8 cellular contexts compared by ENCODE assay signal in genomic region chrX:136268051-136269048, GRCh38. TPM values are rescaled to one million over a fixed set of nuclear protein-coding genes. Genes with fewer than 3 reads are reported as not detected.
DNase-seq lines count a peak whose midpoint lies in the region; ATAC-seq and TF ChIP-seq lines count a peak whose summit lies in the region.

No MANE protein-coding gene starts in this region.

- WGBS in upper lobe of left lung, 2 donors = 4 to 47% methylated on average over 2 to 5 of the region's 5 CpGs

- H3K36me3 Mint-ChIP-seq in activated CD4-positive, alpha-beta T cell treated with anti-CD3 and anti-CD28 coated beads for 36 hours (ENCODE audit: low read depth) = no peaks in the 10 kb centered on the region
- H3K36me3 Mint-ChIP-seq in naive thymus-derived CD4-positive, alpha-beta T cell = no peaks in the 10 kb centered on the region

- H3K9me3 ChIP-seq in naive thymus-derived CD4-positive, alpha-beta T cell (ENCODE audit: control insufficient read depth in 2 of 3, low read length in 3 of 3) = no peaks in the 10 kb centered on the region
- H3K9me3 ChIP-seq in upper lobe of left lung = no peaks in the 10 kb centered on the region

- ATAC-seq in GM21786 (IDR thresholded peaks at IDR 0.05; ENCODE audit: unreplicated experiment) (peak; percentile 73), upper lobe of left lung (ENCODE audit: low FRiP score in 2 of 2) (no peak)
- ATAC-seq in activated CD4-positive, alpha-beta T cell treated with anti-CD3 and anti-CD28 coated beads for 36 hours = peak; percentile 68
- ATAC-seq in naive thymus-derived CD4-positive, alpha-beta T cell = peak; percentile 54

- H3K4me1 ChIP-seq in naive thymus-derived CD4-positive, alpha-beta T cell (ENCODE audit: control insufficient read depth in 2 of 2, insufficient read depth in 2 of 2, low read length in 2 of 2) = no peaks in the 10 kb centered on the region
- no peaks in the 10 kb centered on the region for H3K4me1 ChIP-seq in upper lobe of left lung

- no peak overlapping the region for H3K27ac Mint-ChIP-seq in activated CD4-positive, alpha-beta T cell treated with anti-CD3 and anti-CD28 coated beads for 36 hours
- no peak overlapping the region for H3K27ac Mint-ChIP-seq in naive thymus-derived CD4-positive, alpha-beta T cell

- H3K9me3 Mint-ChIP-seq in activated CD4-positive, alpha-beta T cell treated with anti-CD3 and anti-CD28 coated beads for 36 hours (ENCODE audit: low read depth) = no peaks in the 10 kb centered on the region
- H3K9me3 Mint-ChIP-seq in naive thymus-derived CD4-positive, alpha-beta T cell = peaks cover 0 to 3% (median 0%) of the 10 kb centered on the region in 11 donors

- CTCF ChIA-PET in activated CD4-positive, alpha-beta T cell treated with anti-CD3 and anti-CD28 coated beads for 36 hours (lab: Charles Lee) = interaction anchor here (0.7 to 4.3 kb wide), 8 partner anchors 10 to 427 kb away, joined by 3 to 36 read pairs (median 3); no protein-coding TSS in a partner anchor
- CTCF ChIA-PET in naive thymus-derived CD4-positive, alpha-beta T cell (lab: Charles Lee) = interaction anchor here (0.6 to 2.3 kb wide), 6 partner anchors 10 to 427 kb away, joined by 3 to 16 read pairs (median 3); no protein-coding TSS in a partner anchor

- in situ Hi-C loops in G401 (cut with HindIII; ENCODE audit: low sequenced_read_pairs) = no loop called here

- H3K4me3 ChIP-seq in naive thymus-derived CD4-positive, alpha-beta T cell (ENCODE audit: low read length) = no peak overlapping the region
- no peak overlapping the region for H3K4me3 ChIP-seq in upper lobe of left lung

- H3K27me3 Mint-ChIP-seq in activated CD4-positive, alpha-beta T cell treated with anti-CD3 and anti-CD28 coated beads for 36 hours = no peaks in the 10 kb centered on the region
- no peaks in the 10 kb centered on the region for H3K27me3 Mint-ChIP-seq in naive thymus-derived CD4-positive, alpha-beta T cell

- DNase-seq in G401 (ENCODE audit: low spot score) (peak; percentile 56), NCI-H1694 treated with DMSO at 0.1 percent for 48 hours (lab: John Stamatoyannopoulos, UW) (peak; percentile 45), upper lobe of left lung (no peak), COLO829 (ENCODE audit: low spot score) (no peak)
- peak; percentile 59 for DNase-seq in activated CD4-positive, alpha-beta T cell treated with anti-CD3 and anti-CD28 coated beads for 36 hours
- DNase-seq in effector CD4-positive, alpha-beta T cell = peak; percentile 28
- DNase-seq in naive thymus-derived CD4-positive, alpha-beta T cell = peak in 7 of 9 donors; percentile 12 to 52 (median 43)

- TF ChIP-seq POLR2A in upper lobe of left lung (IDR thresholded peaks at IDR 0.05) = no peak

- intact Hi-C loops in activated CD4-positive, alpha-beta T cell treated with anti-CD3 and anti-CD28 coated beads for 36 hours (cut with DNase I, micrococcal nuclease) = loop anchor here (1.0 to 2.0 kb wide), 3 partner anchors 105 to 240 kb away; no protein-coding TSS in a partner anchor
- intact Hi-C loops in naive thymus-derived CD4-positive, alpha-beta T cell (cut with micrococcal nuclease) = loop anchor here (1.0 to 10.0 kb wide), 9 partner anchors 17 to 426 kb away; partner anchors contain the start of gene MAP7D3 (in 2 of the 2)

- no peak overlapping the region for H3K27ac ChIP-seq in naive thymus-derived CD4-positive, alpha-beta T cell (ENCODE audit: low read depth, low read length)
- H3K27ac ChIP-seq in upper lobe of left lung = no peak overlapping the region

- H3K27me3 ChIP-seq in naive thymus-derived CD4-positive, alpha-beta T cell (ENCODE audit: control insufficient read depth in 2 of 2, insufficient read depth in 2 of 2, low read length in 2 of 2) = no peaks in the 10 kb centered on the region
- no peaks in the 10 kb centered on the region for H3K27me3 ChIP-seq in upper lobe of left lung

- peaks cover 4% of the 10 kb centered on the region for H3K4me1 Mint-ChIP-seq in activated CD4-positive, alpha-beta T cell treated with anti-CD3 and anti-CD28 coated beads for 36 hours
- peaks cover 0 to 11% (median 0%) of the 10 kb centered on the region in 7 donors for H3K4me1 Mint-ChIP-seq in naive thymus-derived CD4-positive, alpha-beta T cell

- POLR2A ChIA-PET in activated CD4-positive, alpha-beta T cell treated with anti-CD3 and anti-CD28 coated beads for 36 hours (lab: Charles Lee) = interaction anchor here (0.8 kb wide), 1 partner anchor 19 kb away, joined by 3 read pairs; no protein-coding TSS in a partner anchor
- POLR2A ChIA-PET in naive thymus-derived CD4-positive, alpha-beta T cell (lab: Charles Lee) = no interaction called here

- H3K4me3 Mint-ChIP-seq in activated CD4-positive, alpha-beta T cell treated with anti-CD3 and anti-CD28 coated beads for 36 hours = no peak overlapping the region
- no peak overlapping the region for H3K4me3 Mint-ChIP-seq in naive thymus-derived CD4-positive, alpha-beta T cell

- TF ChIP-seq CTCF in upper lobe of left lung (IDR thresholded peaks at IDR 0.05) = peak; percentile 40 to 74 (median 53)

- no peak for TF ChIP-seq EP300 in upper lobe of left lung (IDR thresholded peaks at IDR 0.05)

- no peaks in the 10 kb centered on the region for H3K36me3 ChIP-seq in naive thymus-derived CD4-positive, alpha-beta T cell (ENCODE audit: control insufficient read depth in 2 of 3, insufficient read depth in 3 of 3, low read length in 3 of 3)
- H3K36me3 ChIP-seq in upper lobe of left lung = no peaks in the 10 kb centered on the region

RNA-seq across cellular contexts. Expression of gene MAP7D3, which starts 17.1 kb away (rescaled TPM):
- 9.0 and 12.9 TPM in 2 replicates for total RNA-seq in G401 (2014; rRNA removed; shearing (Covaris generic))
- 10 to 100 TPM; 16.8 to 22.7 TPM for total RNA-seq in activated CD4-positive, alpha-beta T cell treated with anti-CD3 and anti-CD28 coated beads for 36 hours
- total RNA-seq in naive thymus-derived CD4-positive, alpha-beta T cell = 10 to 100 TPM in 1 of 5 experiments, 1 to 10 TPM in 4; 5.9 to 15.8 (median 7.7) TPM
- 1 to 10 TPM; 4.4 to 5.4 TPM for polyA plus RNA-seq in naive thymus-derived CD4-positive, alpha-beta T cell
- 10 to 100 TPM in 3 of 6 donors, 1 to 10 TPM in 3; 4.8 to 19.9 (median 9.3) TPM for total RNA-seq in upper lobe of left lung

RNA-seq across cellular contexts. Expression of gene ADGRG4, which starts 32.4 kb away (rescaled TPM):
- not detected in 2 replicates for total RNA-seq in G401 (2014; rRNA removed; shearing (Covaris generic))
- total RNA-seq in activated CD4-positive, alpha-beta T cell treated with anti-CD3 and anti-CD28 coated beads for 36 hours = not detected
- total RNA-seq in naive thymus-derived CD4-positive, alpha-beta T cell = not detected
- polyA plus RNA-seq in naive thymus-derived CD4-positive, alpha-beta T cell = not detected
- total RNA-seq in upper lobe of left lung = under 1 TPM in 5 of 6 donors, not detected in 1; under 0.01 to 0.17 (median 0.10) TPM

Comparison
In these comparisons a context has a peak if more than half of its experiments do, and no peak if none do; other contexts are left out.
1. DNase-seq: peak in G401 (single experiment), NCI-H1694 treated with DMSO at 0.1 percent for 48 hours (single experiment), activated CD4-positive, alpha-beta T cell treated with anti-CD3 and anti-CD28 coated beads for 36 hours (single experiment), effector CD4-positive, alpha-beta T cell (single experiment) and naive thymus-derived CD4-positive, alpha-beta T cell (7 of 9); none in upper lobe of left lung (0 of 2) and COLO829 (single experiment).
2. ATAC-seq: peak in GM21786 (single experiment), activated CD4-positive, alpha-beta T cell treated with anti-CD3 and anti-CD28 coated beads for 36 hours (single experiment) and naive thymus-derived CD4-positive, alpha-beta T cell (single experiment); none in upper lobe of left lung (0 of 2).